ENCODE assay signal across 8 cellular contexts in the genomic region with DNA sequence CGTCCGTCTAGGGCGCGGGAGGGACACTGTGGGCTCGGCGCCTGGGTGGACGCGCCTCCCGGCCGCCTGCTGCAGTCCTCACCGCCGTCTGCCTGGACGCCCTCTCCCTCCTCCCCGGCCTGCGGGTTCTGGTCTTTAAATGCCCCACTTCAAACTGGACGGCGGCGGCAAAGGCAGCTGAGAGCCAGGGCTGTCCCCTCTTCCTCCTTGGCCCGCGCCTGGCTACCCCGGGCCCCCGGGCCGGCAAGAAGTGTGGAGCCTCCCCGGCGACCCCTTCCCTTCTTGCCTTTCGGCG. TPM values are rescaled to one million over a fixed set of nuclear protein-coding genes. Genes with fewer than 3 reads are reported as not detected.
A peak's percentile ranks its signal among the peaks of the same experiment; 100 is the strongest.
DNase-seq lines count a peak whose midpoint lies in the region; ATAC-seq, FAIRE-seq and TF ChIP-seq lines count a peak whose summit lies in the region.

No MANE protein-coding gene starts in this region.

- in situ Hi-C loops in ACHN (cut with HindIII; ENCODE audit: low pct_ligation_motif_present, low pct_unique_long_range_greater_than_20kb, low sequenced_read_pairs) (no loop called here), GM12878 (cut with MboI) (loop anchor here (25.0 kb wide), 1 partner anchor 744 kb away; no protein-coding TSS in a partner anchor)

- ATAC-seq in HG02973 (IDR thresholded peaks at IDR 0.05; ENCODE audit: unreplicated experiment) (peak; percentile 5), GM12878 (peak; percentile 34)

- peak overlapping the region; percentile 77 for H2AFZ ChIP-seq in GM12878 (ENCODE audit: control insufficient read depth, low read depth, low read length)

- POLR2A ChIA-PET in GM12878 (lab: Charles Lee) = interaction anchor here (0.5 to 1.9 kb wide), 7 partner anchors 16 to 434 kb away, joined by 3 to 9 read pairs (median 4); no protein-coding TSS in a partner anchor

- peak overlapping the region; percentile 94 for H3K27ac ChIP-seq in GM12878 (ENCODE audit: control insufficient read depth, insufficient read depth)
- H3K27ac ChIP-seq in iPS DF 6.9 (ENCODE audit: low read length) = no peak overlapping the region
- H3K27ac ChIP-seq in rectal smooth muscle tissue (ENCODE audit: low read depth, low read length) = peak overlapping the region; percentile 92

- TF ChIP-seq RAD21 in GM12878 (IDR thresholded peaks at IDR 0.05; ENCODE audit: insufficient read depth, low read depth, low read length) = no peak

- SMC1A ChIA-PET in GM12878 (lab: Charles Lee; ENCODE audit: uncharacterized antibody, unreplicated experiment) = interaction anchor here (1.0 to 8.2 kb wide), 13 partner anchors 10 to 432 kb away, joined by 3 to 49 read pairs (median 4); no protein-coding TSS in a partner anchor

- peak overlapping the region; percentile 95 for H3K9ac ChIP-seq in GM12878 (ENCODE audit: control insufficient read depth, insufficient read depth, low read length)
- H3K9ac ChIP-seq in rectal smooth muscle tissue (ENCODE audit: low read length) = peak overlapping the region; percentile 86

- peaks cover 7% of the 10 kb centered on the region for H3K4me1 ChIP-seq in GM12878 (ENCODE audit: control insufficient read depth, insufficient read depth, low read length)
- no peaks in the 10 kb centered on the region; the same call in 1 of the 2 replicates for H3K4me1 ChIP-seq in iPS DF 6.9 (ENCODE audit: control insufficient read depth, insufficient read depth, low read length)
- H3K4me1 ChIP-seq in rectal smooth muscle tissue (ENCODE audit: control insufficient read depth, insufficient read depth, low read length) = peaks cover 15% of the 10 kb centered on the region

- no peaks in the 10 kb centered on the region for H3K9me3 ChIP-seq in GM12878 (replicated peaks; ENCODE audit: control insufficient read depth, insufficient read depth, low read length)
- no peaks in the 10 kb centered on the region for H3K9me3 ChIP-seq in iPS DF 6.9 (ENCODE audit: control insufficient read depth, insufficient read depth, low read length)

- H3K4me3 ChIP-seq in GM12875 (ENCODE audit: low read depth, low read length) (peak overlapping the region; percentile 94), GM12878 (peak overlapping the region; percentile 98), iPS DF 6.9 (ENCODE audit: low read length) (peak overlapping the region; percentile 81), rectal smooth muscle tissue (ENCODE audit: low read length) (peak overlapping the region; percentile 94)

- FAIRE-seq in GM12878 (lab: Jason Lieb, UNC) = no peak

- peak; percentile 53 for DNase-seq in ACHN
- DNase-seq in RPMI7951 (ENCODE audit: low read depth) = peak; percentile 61
- no peak for DNase-seq in GM12878 (ENCODE audit: low read depth, low spot score)
- no peak for DNase-seq in iPS DF 6.9 (ENCODE audit: low read depth, low spot score)
- DNase-seq in DMS153 (lab: John Stamatoyannopoulos, UW) = no peak

- H3K36me3 ChIP-seq in GM12878 (ENCODE audit: control insufficient read depth in 2 of 2, insufficient read depth in 2 of 2, low read length in 1 of 2) (peaks cover 0 to 15% of the 10 kb centered on the region in 2 experiments; a peak in 2 of 4 replicates), iPS DF 6.9 (ENCODE audit: control insufficient read depth, insufficient read depth, low read length) (no peaks in the 10 kb centered on the region), rectal smooth muscle tissue (ENCODE audit: control insufficient read depth, insufficient read depth, low read length) (no peaks in the 10 kb centered on the region)

- RAD21 ChIA-PET in GM12878 (lab: Charles Lee; ENCODE audit: unreplicated experiment) = interaction anchor here (0.9 to 10.0 kb wide), 14 partner anchors 21 to 434 kb away, joined by 3 to 119 read pairs (median 6); no protein-coding TSS in a partner anchor

- no peaks in the 10 kb centered on the region for H4K20me1 ChIP-seq in GM12878 (ENCODE audit: control insufficient read depth, insufficient read depth)

- CTCF ChIA-PET in GM12878 (lab: Yijun Ruan, JAX) = interaction anchor here (0.9 to 1.6 kb wide), 3 partner anchors 32 to 742 kb away, joined by 3 to 4 read pairs (median 3); no protein-coding TSS in a partner anchor

- TF ChIP-seq CTCF in GM12875 (IDR thresholded peaks at IDR 0.05; ENCODE audit: borderline replicate concordance, insufficient read depth, low read depth, low read length) (no peak), GM12878 (IDR thresholded peaks at IDR 0.05 in 2 of 3, conservative IDR thresholded peaks at IDR 0.05 in 1 of 3; ENCODE audit: control insufficient read depth in 2 of 3, extremely low read depth in 1 of 3, insufficient read depth in 1 of 3, low read depth in 3 of 3, low read length in 3 of 3) (no peak)

- intact Hi-C loops in GM12878 (cut with micrococcal nuclease; ENCODE audit: unreplicated experiment) = loop anchor here (5.0 to 10.0 kb wide), 7 partner anchors 41 to 556 kb away; no protein-coding TSS in a partner anchor

- peak; percentile 54; the same call in 1 of the 2 replicates for TF ChIP-seq POLR2A in GM12878 (IDR thresholded peaks at IDR 0.05; ENCODE audit: low read depth, low read length)

- WGBS in GM12878 (ENCODE audit: insufficient coverage, insufficient replicate concordance, low lambda C conversion rate, missing lambda C conversion rate) = under 1% methylated on average over 26 of the region's 27 CpGs
- no CpG with 5 or more reads among the region's 27 CpGs for WGBS in iPS DF 6.9 (ENCODE audit: insufficient coverage, insufficient read length)

- H3K27me3 ChIP-seq in GM12878 (replicated peaks in 1 of 2; ENCODE audit: control insufficient read depth in 2 of 2, insufficient read depth in 2 of 2, low read length in 1 of 2) = no peaks in the 10 kb centered on the region
- no peaks in the 10 kb centered on the region for H3K27me3 ChIP-seq in iPS DF 6.9 (ENCODE audit: control insufficient read depth, insufficient read depth, low read length)
- no peaks in the 10 kb centered on the region for H3K27me3 ChIP-seq in rectal smooth muscle tissue (ENCODE audit: control insufficient read depth, insufficient read depth, low read length)

- H3K4me2 ChIP-seq in GM12878 (ENCODE audit: control insufficient read depth, insufficient read depth) = peak overlapping the region; percentile 63; the same call in 1 of the 2 replicates

- no peak for TF ChIP-seq EP300 in GM12878 (IDR thresholded peaks at IDR 0.05; ENCODE audit: borderline replicate concordance in 1 of 2, control insufficient read depth in 1 of 2, low read depth in 2 of 2, low read length in 2 of 2)

- peaks cover 56% of the 10 kb centered on the region for H3K79me2 ChIP-seq in GM12878 (ENCODE audit: control insufficient read depth, insufficient read depth, low read length)

- no TSS peak for BruUV-seq in GM12878 (replicated peaks; lab: Mats Ljungman, UMichigan)

TF ChIP-seq in GM12878, 131 proteins besides CTCF, POLR2A, EP300 and RAD21:
- TF ChIP-seq CHD2 (IDR thresholded peaks at IDR 0.05; ENCODE audit: borderline replicate concordance, low read depth, low read length) = 0 out of 2 replicates have a peak, but pooled peaks have one; percentile 10
- no peak; the same call in 1 of the 2 replicates for TF ChIP-seq GATAD2B (conservative IDR thresholded peaks at IDR 0.05; ENCODE audit: low read depth)
- TF ChIP-seq MXI1 (IDR thresholded peaks at IDR 0.05; ENCODE audit: low read depth, low read length) = peak; percentile 14; the same call in 1 of the 2 replicates
- TF ChIP-seq, protein P1, sequence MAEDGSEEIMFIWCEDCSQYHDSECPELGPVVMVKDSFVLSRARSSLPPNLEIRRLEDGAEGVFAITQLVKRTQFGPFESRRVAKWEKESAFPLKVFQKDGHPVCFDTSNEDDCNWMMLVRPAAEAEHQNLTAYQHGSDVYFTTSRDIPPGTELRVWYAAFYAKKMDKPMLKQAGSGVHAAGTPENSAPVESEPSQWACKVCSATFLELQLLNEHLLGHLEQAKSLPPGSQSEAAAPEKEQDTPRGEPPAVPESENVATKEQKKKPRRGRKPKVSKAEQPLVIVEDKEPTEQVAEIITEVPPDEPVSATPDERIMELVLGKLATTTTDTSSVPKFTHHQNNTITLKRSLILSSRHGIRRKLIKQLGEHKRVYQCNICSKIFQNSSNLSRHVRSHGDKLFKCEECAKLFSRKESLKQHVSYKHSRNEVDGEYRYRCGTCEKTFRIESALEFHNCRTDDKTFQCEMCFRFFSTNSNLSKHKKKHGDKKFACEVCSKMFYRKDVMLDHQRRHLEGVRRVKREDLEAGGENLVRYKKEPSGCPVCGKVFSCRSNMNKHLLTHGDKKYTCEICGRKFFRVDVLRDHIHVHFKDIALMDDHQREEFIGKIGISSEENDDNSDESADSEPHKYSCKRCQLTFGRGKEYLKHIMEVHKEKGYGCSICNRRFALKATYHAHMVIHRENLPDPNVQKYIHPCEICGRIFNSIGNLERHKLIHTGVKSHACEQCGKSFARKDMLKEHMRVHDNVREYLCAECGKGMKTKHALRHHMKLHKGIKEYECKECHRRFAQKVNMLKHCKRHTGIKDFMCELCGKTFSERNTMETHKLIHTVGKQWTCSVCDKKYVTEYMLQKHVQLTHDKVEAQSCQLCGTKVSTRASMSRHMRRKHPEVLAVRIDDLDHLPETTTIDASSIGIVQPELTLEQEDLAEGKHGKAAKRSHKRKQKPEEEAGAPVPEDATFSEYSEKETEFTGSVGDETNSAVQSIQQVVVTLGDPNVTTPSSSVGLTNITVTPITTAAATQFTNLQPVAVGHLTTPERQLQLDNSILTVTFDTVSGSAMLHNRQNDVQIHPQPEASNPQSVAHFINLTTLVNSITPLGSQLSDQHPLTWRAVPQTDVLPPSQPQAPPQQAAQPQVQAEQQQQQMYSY (CRISPR knock-in tag; IDR thresholded peaks at IDR 0.05) = no peak
- peak; percentile 35; the same call in 1 of the 2 replicates for TF ChIP-seq IKZF1 (conservative IDR thresholded peaks at IDR 0.05)

RNA-seq across cellular contexts. Expression of gene CBLB, which starts 0.4 kb away (rescaled TPM):
- 3.8 and 6.0 TPM in 2 replicates for total RNA-seq in RPMI7951 (2014; rRNA removed; shearing (Covaris generic))
- total RNA-seq in GM12878 (2013; cell fraction: nucleolus; rRNA removed) = 1,014 and 1,112 TPM in 2 replicates
- total RNA-seq in GM12878 (2014; rRNA removed) = 27.3 and 28.9 TPM in 2 replicates
- 40.5 and 45.0 TPM in 2 replicates for total RNA-seq in GM12878 (2014; rRNA removed; fragmentation: Illumina TruSeq; extraction: Trizol)
- 56.4 and 57.6 TPM in 2 replicates for total RNA-seq in GM12878 (2021)
- 23.4 TPM for polyA plus RNA-seq in GM12878 (2011; ENCODE audit: low read depth)
- 107 and 119 TPM in 2 replicates for polyA plus RNA-seq in GM12878 (2011; rRNA removed)
- polyA plus RNA-seq in GM12878 (2011; cell fraction: cytosol; rRNA removed) = 49.4 and 66.2 TPM in 2 replicates
- polyA plus RNA-seq in GM12878 (2011; cell fraction: nucleus; rRNA removed) = 101 and 108 TPM in 2 replicates
- 36.8 and 37.8 TPM in 2 replicates for polyA plus RNA-seq in GM12878 (2012)
- polyA plus RNA-seq in GM12878 (2014; fragmentation: Illumina TruSeq; extraction: Trizol) = 46.3 and 51.7 TPM in 2 replicates
- polyA plus RNA-seq in GM12878 (2014; fragmentation: Nextera tagmentation; extraction: Ambion mirVana) = 10 to 100 TPM; 17.2 to 17.6 TPM
- polyA plus RNA-seq in GM12878 (2014; rRNA removed) = 30.4 and 30.8 TPM in 2 replicates
- polyA plus RNA-seq in GM12878 (2016; fragmentation: Nextera tagmentation; extraction: Ambion mirVana) = 10 to 100 TPM; 43.4 to 47.4 TPM
- 146 and 149 TPM in 2 replicates for polyA minus RNA-seq in GM12878 (2011; rRNA and poly(A)+ RNA removed)
- 29.0 and 34.4 TPM in 2 replicates for polyA minus RNA-seq in GM12878 (2011; cell fraction: cytosol; rRNA and poly(A)+ RNA removed)
- 262 and 381 TPM in 2 replicates for polyA minus RNA-seq in GM12878 (2011; cell fraction: nucleus; rRNA and poly(A)+ RNA removed)

Comparison
In these comparisons a context has a peak if more than half of its experiments do, and no peak if none do; other contexts are left out.
1. DNase-seq: peak in ACHN (single experiment) and RPMI7951 (single experiment); none in GM12878 (single experiment), iPS DF 6.9 (single experiment) and DMS153 (single experiment).
2. Peak in every context shown above with its lines, with median percentiles within 50 percentile points of each other: H3K4me3 ChIP-seq.